Comparison of ENCODE assay signal across 31 cellular contexts in the genomic region with DNA sequence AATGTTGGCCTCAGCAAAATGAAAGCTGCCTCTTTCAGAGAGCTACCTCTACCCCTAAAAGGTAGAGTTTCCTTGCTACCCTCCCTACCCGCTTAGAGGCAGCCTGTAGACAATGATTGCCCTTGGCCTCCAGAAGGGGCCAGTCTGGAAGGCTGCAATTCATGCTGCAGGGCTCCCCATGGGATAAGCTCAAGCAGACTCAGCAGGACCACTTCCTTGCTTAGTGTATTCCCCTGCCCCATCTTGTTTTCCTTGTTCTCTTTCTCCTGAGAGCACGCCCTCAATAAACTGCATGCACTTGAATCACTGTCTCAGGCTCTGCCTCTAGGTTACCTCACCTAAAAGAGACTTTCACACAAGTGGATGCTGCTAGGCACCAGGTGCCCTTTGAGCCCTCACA.
"Had no signal": no experiment of that assay in that cellular context is flagged by ENCODE, and none has a peak within 500 bp of the region (broad histone marks: within the 10 kb centered on the region; RNA-seq: fewer than 3 reads in every experiment).

No MANE protein-coding gene starts in this region.

- H3K27ac Mint-ChIP-seq: natural killer cell; nephron; neural progenitor cell; progenitor cell of endocrine pancreas; stimulated activated memory B cell treated with anti-CD40 and anti-IgM and Interleukin-4, amounts not matched to agents 10 μg/mL and 1 μg/mL and 100 μg/mL, for 72 hours; stimulated activated naive CD8-positive, alpha-beta T cell treated with anti-CD3 and anti-CD28 coated beads, Interleukin-15, amount 100 ng/mL, for 72 hours; type B pancreatic cell had no signal

- H3K4me1 Mint-ChIP-seq: natural killer cell; nephron; stimulated activated memory B cell treated with anti-CD40 and anti-IgM and Interleukin-4, amounts not matched to agents 10 μg/mL and 1 μg/mL and 100 μg/mL, for 72 hours; stimulated activated naive CD8-positive, alpha-beta T cell treated with anti-CD3 and anti-CD28 coated beads, Interleukin-15, amount 100 ng/mL, for 72 hours had no signal

- H3K9ac ChIP-seq: neural progenitor cell, parathyroid adenoma had no signal

- H3K9me3 ChIP-seq: ovary, psoas muscle, right lobe of liver, sigmoid colon, spleen, suprapubic skin, testis, tibial artery, transverse colon, upper lobe of right lung, uterus had no signal

- H3K4me3 ChIP-seq: neural progenitor cell, ovary, psoas muscle, right lobe of liver, sigmoid colon, smooth muscle cell, spleen, suprapubic skin, testis, tibial artery, transverse colon, upper lobe of right lung, uterus had no signal

- H3K27ac ChIP-seq: neural progenitor cell, ovary, parathyroid adenoma, psoas muscle, right lobe of liver, sigmoid colon, spleen, suprapubic skin, testis, tibial artery, transverse colon, upper lobe of right lung, uterus had no signal

- H3K27me3 ChIP-seq: neural progenitor cell, ovary, right lobe of liver, sigmoid colon, suprapubic skin, testis, tibial artery, transverse colon, upper lobe of right lung, uterus had no signal

- H2AFZ ChIP-seq: neural progenitor cell, parathyroid adenoma had no signal

- H3K9me3 Mint-ChIP-seq: natural killer cell; nephron; neural progenitor cell; stimulated activated memory B cell treated with anti-CD40 and anti-IgM and Interleukin-4, amounts not matched to agents 10 μg/mL and 1 μg/mL and 100 μg/mL, for 72 hours; stimulated activated naive CD8-positive, alpha-beta T cell treated with anti-CD3 and anti-CD28 coated beads, Interleukin-15, amount 100 ng/mL, for 72 hours; type B pancreatic cell had no signal

- H3K27me3 Mint-ChIP-seq: progenitor cell of endocrine pancreas, type B pancreatic cell had no signal

- H3K36me3 ChIP-seq: neural progenitor cell, ovary, right lobe of liver, sigmoid colon, spleen, suprapubic skin, tibial artery, transverse colon, upper lobe of right lung, uterus had no signal

- H3K4me3 Mint-ChIP-seq: natural killer cell; nephron; neural progenitor cell; stimulated activated memory B cell treated with anti-CD40 and anti-IgM and Interleukin-4, amounts not matched to agents 10 μg/mL and 1 μg/mL and 100 μg/mL, for 72 hours; stimulated activated naive CD8-positive, alpha-beta T cell treated with anti-CD3 and anti-CD28 coated beads, Interleukin-15, amount 100 ng/mL, for 72 hours; type B pancreatic cell had no signal

- DNase-seq: natural killer cell; occipital lobe; ovary; posterior cingulate gyrus; psoas muscle; right cardiac atrium; right lobe of liver; sigmoid colon; spleen; stimulated activated CD4-positive, alpha-beta T cell treated with anti-CD3 and anti-CD28 coated beads, Interleukin-12 subunit alpha, Interleukin-12 subunit beta, amount 100 ng/mL, for 4 hours; stimulated activated CD4-positive, alpha-beta T cell treated with anti-CD3 and anti-CD28 coated beads, Interleukin-1b, Interleukin-23, amount 100 ng/mL, for 48 hours; stimulated activated CD4-positive, alpha-beta T cell treated with anti-CD3 and anti-CD28 coated beads, Interleukin-4, amount 100 ng/mL, for 1 hour; stimulated activated CD4-positive, alpha-beta T cell treated with anti-CD3 and anti-CD28 coated beads, Interleukin-4, amount 100 ng/mL, for 4 hours; stimulated activated CD8-positive, alpha-beta memory T cell treated with anti-CD3 and anti-CD28 coated beads, Interleukin-4, amount 100 ng/mL, for 48 hours; stimulated activated naive CD4-positive, alpha-beta T cell; stimulated activated naive CD8-positive, alpha-beta T cell treated with anti-CD3 and anti-CD28 coated beads, Interleukin-15, amount 100 ng/mL, for 72 hours; stimulated activated naive CD8-positive, alpha-beta T cell treated with anti-CD3 and anti-CD28 coated beads, Interleukin-15, Interleukin-2, amounts not matched to agents 100 U/mL and 50 U/mL, for 24 hours; substantia nigra; testis; tibial artery; transverse colon; upper lobe of right lung; uterus had no signal

- ATAC-seq: natural killer cell; psoas muscle; right cardiac atrium; right lobe of liver; stimulated activated naive CD8-positive, alpha-beta T cell treated with anti-CD3 and anti-CD28 coated beads, Interleukin-15, amount 100 ng/mL, for 72 hours; stimulated activated naive CD8-positive, alpha-beta T cell treated with anti-CD3 and anti-CD28 coated beads, Interleukin-15, Interleukin-2, amounts not matched to agents 100 U/mL and 50 U/mL, for 24 hours; upper lobe of right lung had no signal

- H3K4me2 ChIP-seq: neural progenitor cell, smooth muscle cell had no signal

- H3K4me1 ChIP-seq: parathyroid adenoma, psoas muscle, right lobe of liver, sigmoid colon, spleen, suprapubic skin, testis, tibial artery, transverse colon, upper lobe of right lung, uterus had no signal

- H3K36me3 Mint-ChIP-seq: natural killer cell, neural progenitor cell, type B pancreatic cell had no signal

- H3K79me2 ChIP-seq: parathyroid adenoma had no signal
